In the genomic region with DNA sequence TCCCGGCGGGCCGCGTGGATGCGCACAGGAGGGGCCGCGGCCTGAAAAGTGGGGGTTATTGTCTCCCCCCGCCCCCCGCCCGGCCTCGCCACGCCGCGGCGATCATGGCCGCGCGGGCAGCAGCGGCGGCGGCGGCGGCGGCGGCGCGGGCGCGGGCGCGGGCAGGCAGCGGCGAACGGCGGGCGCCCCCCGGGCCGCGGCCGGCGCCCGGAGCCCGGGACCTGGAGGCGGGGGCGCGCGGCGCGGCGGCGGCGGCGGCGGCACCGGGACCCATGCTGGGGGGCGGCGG, we compare ENCODE assay signal across 1 cellular context.
TF ChIP-seq lines count a peak whose summit lies in the region.

No MANE protein-coding gene starts in this region.

TF ChIP-seq in K562, 482 proteins besides CTCF, POLR2A, EP300 and RAD21:
- TF ChIP-seq, protein P1, sequence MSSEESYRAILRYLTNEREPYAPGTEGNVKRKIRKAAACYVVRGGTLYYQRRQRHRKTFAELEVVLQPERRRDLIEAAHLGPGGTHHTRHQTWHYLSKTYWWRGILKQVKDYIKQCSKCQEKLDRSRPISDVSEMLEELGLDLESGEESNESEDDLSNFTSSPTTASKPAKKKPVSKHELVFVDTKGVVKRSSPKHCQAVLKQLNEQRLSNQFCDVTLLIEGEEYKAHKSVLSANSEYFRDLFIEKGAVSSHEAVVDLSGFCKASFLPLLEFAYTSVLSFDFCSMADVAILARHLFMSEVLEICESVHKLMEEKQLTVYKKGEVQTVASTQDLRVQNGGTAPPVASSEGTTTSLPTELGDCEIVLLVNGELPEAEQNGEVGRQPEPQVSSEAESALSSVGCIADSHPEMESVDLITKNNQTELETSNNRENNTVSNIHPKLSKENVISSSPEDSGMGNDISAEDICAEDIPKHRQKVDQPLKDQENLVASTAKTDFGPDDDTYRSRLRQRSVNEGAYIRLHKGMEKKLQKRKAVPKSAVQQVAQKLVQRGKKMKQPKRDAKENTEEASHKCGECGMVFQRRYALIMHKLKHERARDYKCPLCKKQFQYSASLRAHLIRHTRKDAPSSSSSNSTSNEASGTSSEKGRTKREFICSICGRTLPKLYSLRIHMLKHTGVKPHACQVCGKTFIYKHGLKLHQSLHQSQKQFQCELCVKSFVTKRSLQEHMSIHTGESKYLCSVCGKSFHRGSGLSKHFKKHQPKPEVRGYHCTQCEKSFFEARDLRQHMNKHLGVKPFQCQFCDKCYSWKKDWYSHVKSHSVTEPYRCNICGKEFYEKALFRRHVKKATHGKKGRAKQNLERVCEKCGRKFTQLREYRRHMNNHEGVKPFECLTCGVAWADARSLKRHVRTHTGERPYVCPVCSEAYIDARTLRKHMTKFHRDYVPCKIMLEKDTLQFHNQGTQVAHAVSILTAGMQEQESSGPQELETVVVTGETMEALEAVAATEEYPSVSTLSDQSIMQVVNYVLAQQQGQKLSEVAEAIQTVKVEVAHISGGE (CRISPR knock-in tag; IDR thresholded peaks at IDR 0.05) = 0 out of 6 replicates have a peak, but pooled peaks of 1 of the 3 experiments have one; percentile 1
- TF ChIP-seq, protein P2, sequence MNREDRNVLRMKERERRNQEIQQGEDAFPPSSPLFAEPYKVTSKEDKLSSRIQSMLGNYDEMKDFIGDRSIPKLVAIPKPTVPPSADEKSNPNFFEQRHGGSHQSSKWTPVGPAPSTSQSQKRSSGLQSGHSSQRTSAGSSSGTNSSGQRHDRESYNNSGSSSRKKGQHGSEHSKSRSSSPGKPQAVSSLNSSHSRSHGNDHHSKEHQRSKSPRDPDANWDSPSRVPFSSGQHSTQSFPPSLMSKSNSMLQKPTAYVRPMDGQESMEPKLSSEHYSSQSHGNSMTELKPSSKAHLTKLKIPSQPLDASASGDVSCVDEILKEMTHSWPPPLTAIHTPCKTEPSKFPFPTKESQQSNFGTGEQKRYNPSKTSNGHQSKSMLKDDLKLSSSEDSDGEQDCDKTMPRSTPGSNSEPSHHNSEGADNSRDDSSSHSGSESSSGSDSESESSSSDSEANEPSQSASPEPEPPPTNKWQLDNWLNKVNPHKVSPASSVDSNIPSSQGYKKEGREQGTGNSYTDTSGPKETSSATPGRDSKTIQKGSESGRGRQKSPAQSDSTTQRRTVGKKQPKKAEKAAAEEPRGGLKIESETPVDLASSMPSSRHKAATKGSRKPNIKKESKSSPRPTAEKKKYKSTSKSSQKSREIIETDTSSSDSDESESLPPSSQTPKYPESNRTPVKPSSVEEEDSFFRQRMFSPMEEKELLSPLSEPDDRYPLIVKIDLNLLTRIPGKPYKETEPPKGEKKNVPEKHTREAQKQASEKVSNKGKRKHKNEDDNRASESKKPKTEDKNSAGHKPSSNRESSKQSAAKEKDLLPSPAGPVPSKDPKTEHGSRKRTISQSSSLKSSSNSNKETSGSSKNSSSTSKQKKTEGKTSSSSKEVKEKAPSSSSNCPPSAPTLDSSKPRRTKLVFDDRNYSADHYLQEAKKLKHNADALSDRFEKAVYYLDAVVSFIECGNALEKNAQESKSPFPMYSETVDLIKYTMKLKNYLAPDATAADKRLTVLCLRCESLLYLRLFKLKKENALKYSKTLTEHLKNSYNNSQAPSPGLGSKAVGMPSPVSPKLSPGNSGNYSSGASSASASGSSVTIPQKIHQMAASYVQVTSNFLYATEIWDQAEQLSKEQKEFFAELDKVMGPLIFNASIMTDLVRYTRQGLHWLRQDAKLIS (CRISPR knock-in tag; IDR thresholded peaks at IDR 0.05) = 0 out of 2 replicates have a peak, but pooled peaks have one; percentile 7
- TF ChIP-seq KAT7 (CRISPR knock-in tag; IDR thresholded peaks at IDR 0.05; ENCODE audit: borderline replicate concordance) (0 out of 2 replicates have a peak, but pooled peaks have one; percentile 2), TCFL5 (CRISPR knock-in tag; conservative IDR thresholded peaks at IDR 0.05) (no peak), POLR2H (tag; IDR thresholded peaks at IDR 0.05; ENCODE audit: low read depth) (peak; percentile 41; the same call in 1 of the 2 replicates), TAF1 (IDR thresholded peaks at IDR 0.05; ENCODE audit: control insufficient read depth, extremely low read depth, insufficient read depth, low read length, severe bottlenecking) (peak; percentile 56), EP400 (IDR thresholded peaks at IDR 0.05) (0 out of 2 replicates have a peak, but pooled peaks have one; percentile 10), YY1 (IDR thresholded peaks at IDR 0.05; ENCODE audit: borderline replicate concordance in 1 of 3, control insufficient read depth in 1 of 3, extremely low read depth in 1 of 3, insufficient read depth in 3 of 3, insufficient read length in 1 of 3, insufficient replicate concordance in 2 of 3, low read depth in 1 of 3, low read length in 2 of 3) (peak; percentile 13 to 69 (median 31)), CBX1 (IDR thresholded peaks at IDR 0.05; ENCODE audit: low read depth) (0 out of 2 replicates have a peak, but pooled peaks have one; percentile 80), ZBTB7A (IDR thresholded peaks at IDR 0.05; ENCODE audit: borderline replicate concordance, control insufficient read depth, low read depth, low read length) (peak; percentile 96; the same call in 1 of the 2 replicates), SAFB (IDR thresholded peaks at IDR 0.05; ENCODE audit: borderline replicate concordance, low read depth, low read length) (0 out of 2 replicates have a peak, but pooled peaks have one; percentile 40), ZFP30 (CRISPR knock-in tag; IDR thresholded peaks at IDR 0.05; ENCODE audit: borderline replicate concordance) (no peak), HNRNPL (IDR thresholded peaks at IDR 0.05; ENCODE audit: low read depth, low read length) (0 out of 2 replicates have a peak, but pooled peaks have one; percentile 1), KDM4B (IDR thresholded peaks at IDR 0.05; ENCODE audit: borderline replicate concordance in 2 of 2, low read depth in 1 of 2) (0 out of 4 replicates have a peak, but pooled peaks of 1 of the 2 experiments have one; percentile 12), ZNF217 (CRISPR knock-in tag; IDR thresholded peaks at IDR 0.05) (no peak)
- TF ChIP-seq, protein P3, sequence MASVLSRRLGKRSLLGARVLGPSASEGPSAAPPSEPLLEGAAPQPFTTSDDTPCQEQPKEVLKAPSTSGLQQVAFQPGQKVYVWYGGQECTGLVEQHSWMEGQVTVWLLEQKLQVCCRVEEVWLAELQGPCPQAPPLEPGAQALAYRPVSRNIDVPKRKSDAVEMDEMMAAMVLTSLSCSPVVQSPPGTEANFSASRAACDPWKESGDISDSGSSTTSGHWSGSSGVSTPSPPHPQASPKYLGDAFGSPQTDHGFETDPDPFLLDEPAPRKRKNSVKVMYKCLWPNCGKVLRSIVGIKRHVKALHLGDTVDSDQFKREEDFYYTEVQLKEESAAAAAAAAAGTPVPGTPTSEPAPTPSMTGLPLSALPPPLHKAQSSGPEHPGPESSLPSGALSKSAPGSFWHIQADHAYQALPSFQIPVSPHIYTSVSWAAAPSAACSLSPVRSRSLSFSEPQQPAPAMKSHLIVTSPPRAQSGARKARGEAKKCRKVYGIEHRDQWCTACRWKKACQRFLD (CRISPR knock-in tag; IDR thresholded peaks at IDR 0.05) = peak; percentile 83
- TF ChIP-seq, protein P4, sequence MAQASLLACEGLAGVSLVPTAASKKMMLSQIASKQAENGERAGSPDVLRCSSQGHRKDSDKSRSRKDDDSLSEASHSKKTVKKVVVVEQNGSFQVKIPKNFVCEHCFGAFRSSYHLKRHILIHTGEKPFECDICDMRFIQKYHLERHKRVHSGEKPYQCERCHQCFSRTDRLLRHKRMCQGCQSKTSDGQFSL (CRISPR knock-in tag; IDR thresholded peaks at IDR 0.05) = 0 out of 2 replicates have a peak, but pooled peaks have one; percentile 51
- TF ChIP-seq, protein P4 (tag; IDR thresholded peaks at IDR 0.05) = 0 out of 4 replicates have a peak, but pooled peaks of 1 of the 2 experiments have one; percentile 4
- TF ChIP-seq, protein P5, sequence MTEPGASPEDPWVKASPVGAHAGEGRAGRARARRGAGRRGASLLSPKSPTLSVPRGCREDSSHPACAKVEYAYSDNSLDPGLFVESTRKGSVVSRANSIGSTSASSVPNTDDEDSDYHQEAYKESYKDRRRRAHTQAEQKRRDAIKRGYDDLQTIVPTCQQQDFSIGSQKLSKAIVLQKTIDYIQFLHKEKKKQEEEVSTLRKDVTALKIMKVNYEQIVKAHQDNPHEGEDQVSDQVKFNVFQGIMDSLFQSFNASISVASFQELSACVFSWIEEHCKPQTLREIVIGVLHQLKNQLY (CRISPR knock-in tag; conservative IDR thresholded peaks at IDR 0.05) = no peak
